ENCODE assay signal across 10 cellular contexts in genomic region chr10:53025172-53025651, GRCh38.
A peak's percentile ranks its signal among the peaks of the same experiment; 100 is the strongest.
DNase-seq lines count a peak whose midpoint lies in the region; ATAC-seq and TF ChIP-seq lines count a peak whose summit lies in the region.
"Had no signal": no experiment of that assay in that cellular context is flagged by ENCODE, and none has a peak within 500 bp of the region (broad histone marks: within the 10 kb centered on the region; RNA-seq: fewer than 3 reads in every experiment).

No MANE protein-coding gene starts in this region.

- peaks cover 4 to 10% of the 10 kb centered on the region in 2 donors for H3K4me1 Mint-ChIP-seq in natural killer cell

- intact Hi-C loops in heart right ventricle (cut with DNase I) = no loop called here
- intact Hi-C loops in cardiac septum (cut with DNase I) = no loop called here
- intact Hi-C loops in natural killer cell (cut with micrococcal nuclease) = no loop called here

- ATAC-seq in heart right ventricle (no peak), natural killer cell (no peak)

- no peak for DNase-seq in heart right ventricle
- DNase-seq in cardiac septum (ENCODE audit: low spot score) = no peak
- DNase-seq in astrocyte of the cerebellum (ENCODE audit: low read depth) = no peak
- no peak for DNase-seq in Peyer's patch
- no peak for DNase-seq in DMS114 treated with DMSO at 0.1 percent for 48 hours (lab: John Stamatoyannopoulos, UW; ENCODE audit: unreplicated experiment)
- DNase-seq in DMS79 (lab: John Stamatoyannopoulos, UW) = no peak
- DNase-seq in natural killer cell = no peak
- DNase-seq: activated CD4-positive, alpha-beta T cell treated with anti-CD3 and anti-CD28 coated beads, Interleukin-2, amount 50 U/mL, for 48 hours; Kasumi-1 had no signal

- TF ChIP-seq RAD21 in liver (IDR thresholded peaks at IDR 0.05) = no peak

- TF ChIP-seq CTCF in heart right ventricle (IDR thresholded peaks at IDR 0.05) (no peak), astrocyte of the cerebellum (IDR thresholded peaks at IDR 0.05; ENCODE audit: low read depth, low read length, missing control alignments) (no peak), liver (IDR thresholded peaks at IDR 0.05; ENCODE audit: low read depth, low read length, missing input control) (no peak), Peyer's patch (IDR thresholded peaks at IDR 0.05) (no peak), natural killer cell (IDR thresholded peaks at IDR 0.05) (no peak)

- H3K27me3 ChIP-seq in heart right ventricle (peaks cover 0 to 4% (median 0%) of the 10 kb centered on the region in 7 donors), liver (ENCODE audit: control insufficient read depth in 4 of 4, insufficient read depth in 4 of 4, low read length in 3 of 4) (no peaks in the 10 kb centered on the region), Peyer's patch (no peaks in the 10 kb centered on the region)

- no peaks in the 10 kb centered on the region for H3K27me3 Mint-ChIP-seq in natural killer cell (ENCODE audit: low read depth in 2 of 2)

- peak overlapping the region in 1 of 2 donors; percentile 58 for H3K9ac ChIP-seq in liver (ENCODE audit: low read depth in 1 of 2, low read length in 2 of 2)

- H3K9me3 Mint-ChIP-seq in natural killer cell = peaks cover 5 to 16% of the 10 kb centered on the region in 2 donors

- H3K27ac ChIP-seq in heart right ventricle (no peak overlapping the region), liver (ENCODE audit: low read depth in 1 of 2, low read length in 2 of 2) (no peak overlapping the region), Peyer's patch (no peak overlapping the region)

- in situ Hi-C loops in astrocyte of the cerebellum (cut with HindIII; ENCODE audit: low sequenced_read_pairs) = no loop called here

- H3K4me3 Mint-ChIP-seq in natural killer cell = no peak overlapping the region

- H3K4me1 ChIP-seq in heart right ventricle = peaks cover 0 to 4% (median 0%) of the 10 kb centered on the region in 9 donors
- no peaks in the 10 kb centered on the region for H3K4me1 ChIP-seq in liver (ENCODE audit: control insufficient read depth in 4 of 4, insufficient read depth in 4 of 4, low read length in 3 of 4)
- peaks cover 0 to 5% (median 0%) of the 10 kb centered on the region in 4 donors for H3K4me1 ChIP-seq in Peyer's patch

- H3K9me3 ChIP-seq in heart right ventricle (no peaks in the 10 kb centered on the region), liver (ENCODE audit: control insufficient read depth in 4 of 4, low read length in 3 of 4) (no peaks in the 10 kb centered on the region), Peyer's patch (no peaks in the 10 kb centered on the region)

- H3K4me3 ChIP-seq in heart right ventricle (peak overlapping the region in 7 of 10 donors; percentile 8 to 28 (median 21)), astrocyte of the cerebellum (ENCODE audit: low read depth, low read length) (peak overlapping the region; percentile 7), liver (ENCODE audit: low read depth in 1 of 3, low read length in 3 of 3) (peak overlapping the region in 2 of 3 donors; percentile 14 to 19), Peyer's patch (peak overlapping the region in 2 of 4 donors; percentile 27 to 32)

- H3K36me3 Mint-ChIP-seq in natural killer cell = peaks cover 6% of the 10 kb centered on the region

- 14 to 26% methylated on average over 9 of the region's 9 CpGs for WGBS in heart right ventricle, 2 donors
- WGBS in liver = 13% methylated on average over 9 of the region's 9 CpGs

- H3K36me3 ChIP-seq in heart right ventricle (no peaks in the 10 kb centered on the region), liver (ENCODE audit: control insufficient read depth in 4 of 4, insufficient read depth in 3 of 4, low read depth in 1 of 4, low read length in 3 of 4) (no peaks in the 10 kb centered on the region), Peyer's patch (no peaks in the 10 kb centered on the region)

- no peak for TF ChIP-seq POLR2A in Peyer's patch (IDR thresholded peaks at IDR 0.05)

- H3K27ac Mint-ChIP-seq in natural killer cell = no peak overlapping the region

TF ChIP-seq in liver, 16 proteins besides CTCF, POLR2A, EP300 and RAD21:
- TF ChIP-seq MAX (IDR thresholded peaks at IDR 0.05) = no peak
